In genomic region chr11:72924568-72925190, GRCh38 we compare ENCODE assay signal across 8 cellular contexts.
DNase-seq lines count a peak whose midpoint lies in the region; ATAC-seq and TF ChIP-seq lines count a peak whose summit lies in the region.

No MANE protein-coding gene starts in this region.

- intact Hi-C loops in lower leg skin (cut with DNase I; ENCODE audit: low total_unique reads): no loop called here

- no peak overlapping the region for H3K4me2 ChIP-seq in DND-41 (ENCODE audit: insufficient read depth, low read length)

- H4K20me1 ChIP-seq in DND-41 (ENCODE audit: insufficient read depth, low read length): no peaks in the 10 kb centered on the region

- no peak for TF ChIP-seq POLR2A in lower leg skin (IDR thresholded peaks at IDR 0.05)

- TF ChIP-seq CTCF in DND-41 (IDR thresholded peaks at IDR 0.05; ENCODE audit: borderline replicate concordance, extremely low read depth, low read length, poor library complexity, severe bottlenecking) (peak; percentile 57), nephron (IDR thresholded peaks at IDR 0.05; ENCODE audit: unreplicated experiment in 3 of 3) (peak; percentile 22 to 35 (median 25)), lower leg skin (IDR thresholded peaks at IDR 0.05) (no peak)

- H3K9ac ChIP-seq in DND-41 (ENCODE audit: low read depth, low read length): no peak overlapping the region

- no peaks in the 10 kb centered on the region for H3K79me2 ChIP-seq in DND-41 (ENCODE audit: insufficient read depth, low read length)

- H3K27ac Mint-ChIP-seq in nephron: no peak overlapping the region

- ATAC-seq in DND-41 (ENCODE audit: insufficient read depth, low read depth): no peak

- no peak overlapping the region for H3K27ac ChIP-seq in DND-41 (ENCODE audit: low read length)

- H3K9me3 Mint-ChIP-seq in nephron: no peaks in the 10 kb centered on the region

- H3K4me3 Mint-ChIP-seq in nephron: no peak overlapping the region

- 95 to 100% methylated on average over 1 of the region's 1 CpG for WGBS in lower leg skin, 2 donors

- H2AFZ ChIP-seq in DND-41 (ENCODE audit: low read depth, low read length): no peak overlapping the region

- H3K4me3 ChIP-seq in DND-41 (ENCODE audit: low read depth in 1 of 2, low read length in 2 of 2) (no peak overlapping the region), lower leg skin (ENCODE audit: low read depth, poor library complexity, severe bottlenecking) (no peak overlapping the region)

- H3K4me1 Mint-ChIP-seq in nephron: peaks cover 3% of the 10 kb centered on the region

- no peaks in the 10 kb centered on the region for H3K36me3 Mint-ChIP-seq in nephron (ENCODE audit: low read depth)

- no peaks in the 10 kb centered on the region for H3K27me3 ChIP-seq in DND-41 (ENCODE audit: insufficient read depth, low read length, poor library complexity)

- DNase-seq in DND-41 (no peak), M059J (ENCODE audit: low read depth) (peak; percentile 31), dermis blood vessel endothelial cell (peak; percentile 71), lower leg skin (ENCODE audit: low spot score in 2 of 2) (no peak), ureter (ENCODE audit: low spot score) (no peak), NCI-H2029 treated with DMSO at 0.1 percent for 48 hours (lab: John Stamatoyannopoulos, UW) (no peak)
- no peak for DNase-seq in effector CD8-positive, alpha-beta T cell (lab: John Stamatoyannopoulos, UW)

- H3K9me3 ChIP-seq in DND-41 (ENCODE audit: insufficient read depth, low read length, severe bottlenecking): no peaks in the 10 kb centered on the region

- no peaks in the 10 kb centered on the region for H3K4me1 ChIP-seq in DND-41 (ENCODE audit: insufficient read depth, low read length)

- no peaks in the 10 kb centered on the region for H3K27me3 Mint-ChIP-seq in nephron (ENCODE audit: low read depth)

- peaks cover 13% of the 10 kb centered on the region; the same call in 1 of the 2 replicates for H3K36me3 ChIP-seq in DND-41 (ENCODE audit: insufficient read depth, low read length)

Comparison
In these comparisons a context has a peak if more than half of its experiments do, and no peak if none do; other contexts are left out.
1. DNase-seq: peak in M059J (single experiment) and dermis blood vessel endothelial cell (single experiment); none in DND-41 (single experiment), effector CD8-positive, alpha-beta T cell (single experiment), lower leg skin (0 of 2), ureter (single experiment) and NCI-H2029 treated with DMSO at 0.1 percent for 48 hours (single experiment).
2. CTCF ChIP-seq: peak in DND-41 (single experiment) and nephron (3 of 3); none in lower leg skin (0 of 3).